9 cellular contexts compared by ENCODE assay signal in genomic region chr1:42768172-42768571, GRCh38. TPM values are rescaled to one million over a fixed set of nuclear protein-coding genes. Genes with fewer than 3 reads are reported as not detected.
A peak's percentile ranks its signal among the peaks of the same experiment; 100 is the strongest.
DNase-seq lines count a peak whose midpoint lies in the region; ATAC-seq and TF ChIP-seq lines count a peak whose summit lies in the region.
"Had no signal": no experiment of that assay in that cellular context is flagged by ENCODE, and none has a peak within 500 bp of the region (broad histone marks: within the 10 kb centered on the region; RNA-seq: fewer than 3 reads in every experiment).

No MANE protein-coding gene starts in this region.

- H3K4me1 ChIP-seq in Panc1 (ENCODE audit: control insufficient read depth, insufficient read depth, low read length) (peaks cover 17% of the 10 kb centered on the region), fibroblast of lung (ENCODE audit: control insufficient read depth, extremely low read depth, insufficient read depth, low read length) (peaks cover 2% of the 10 kb centered on the region), psoas muscle (peaks cover 42% of the 10 kb centered on the region)

- H3K4me2 ChIP-seq in fibroblast of lung (ENCODE audit: extremely low read depth, insufficient read depth, low read length) = peak overlapping the region; percentile 99

- ATAC-seq in Panc1 = no peak
- no peak for ATAC-seq in psoas muscle
- ATAC-seq in HG03097 (IDR thresholded peaks at IDR 0.05; ENCODE audit: low FRiP score, unreplicated experiment) = no peak

- peak overlapping the region; percentile 92 for H3K9ac ChIP-seq in fibroblast of lung (ENCODE audit: insufficient read depth, low read length)

- no peaks in the 10 kb centered on the region for H3K27me3 ChIP-seq in Panc1 (ENCODE audit: control insufficient read depth, insufficient read depth, low read length)
- H3K27me3 ChIP-seq in fibroblast of lung (ENCODE audit: control insufficient read depth, insufficient read depth, low read length) = no peaks in the 10 kb centered on the region
- no peaks in the 10 kb centered on the region for H3K27me3 ChIP-seq in psoas muscle (ENCODE audit: insufficient read depth in 3 of 3, low read length in 2 of 3)

- intact Hi-C loops in Panc1 (cut with micrococcal nuclease; ENCODE audit: unreplicated experiment) = no loop called here
- intact Hi-C loops in psoas muscle (cut with DNase I) = loop anchor here in 1 of 2 donors (5.0 to 10.0 kb wide), 3 partner anchors 49 to 313 kb away; partner anchors contain the start of genes ERMAP, PPCS, SVBP and ZMYND12
- intact Hi-C loops in posterior vena cava (cut with DNase I) = loop anchor here in 1 of 2 donors (5.0 kb wide), 1 partner anchor 79 kb away; the partner anchor contains the start of gene ZNF691

- TF ChIP-seq CTCF in GM12864 (IDR thresholded peaks at IDR 0.05; ENCODE audit: low read depth, low read length, missing control alignments) (no peak), Panc1 (IDR thresholded peaks at IDR 0.05) (no peak), fibroblast of lung (conservative IDR thresholded peaks at IDR 0.05 in 1 of 2, IDR thresholded peaks at IDR 0.05 in 1 of 2; ENCODE audit: low read depth in 1 of 2, low read length in 2 of 2) (no peak), psoas muscle (IDR thresholded peaks at IDR 0.05) (no peak), GM10248 (IDR thresholded peaks at IDR 0.05; ENCODE audit: control extremely low read depth, extremely low read depth, low read depth, missing control alignments) (no peak)

- H4K20me1 ChIP-seq in fibroblast of lung (ENCODE audit: control insufficient read depth, extremely low read depth, insufficient read depth, low read length) = peaks cover 4% of the 10 kb centered on the region

- BruUV-seq in Panc1 (replicated peaks; lab: Mats Ljungman, UMichigan) = TSS peak; percentile 80

- peak overlapping the region; percentile 99 for H3K4me3 ChIP-seq in GM12864 (ENCODE audit: low read depth, low read length)
- H3K4me3 ChIP-seq in Panc1 (ENCODE audit: low read depth in 2 of 2, low read length in 2 of 2) = peak overlapping the region; percentile 90
- peak overlapping the region; percentile 63 to 98 (median 97) for H3K4me3 ChIP-seq in fibroblast of lung (replicated peaks in 1 of 4; ENCODE audit: control extremely low read depth in 1 of 4, insufficient read depth in 1 of 4, low read depth in 3 of 4, low read length in 4 of 4)
- peak overlapping the region; percentile 85 for H3K4me3 ChIP-seq in psoas muscle

- peaks cover 49% of the 10 kb centered on the region for H3K79me2 ChIP-seq in fibroblast of lung (ENCODE audit: control insufficient read depth, insufficient read depth, low read length)

- 72 to 86% (median 84%) methylated on average over 2 of the region's 2 CpGs for WGBS in psoas muscle, 3 donors

- DNase-seq in GM12864 (ENCODE audit: low read depth) (no peak), Panc1 (ENCODE audit: low read depth, low spot score) (no peak), fibroblast of lung (ENCODE audit: low read depth in 2 of 2) (no peak), psoas muscle (no peak), posterior vena cava (ENCODE audit: low spot score) (no peak), RKO (ENCODE audit: low spot score) (no peak), GM10248 (ENCODE audit: extremely low spot score) (no peak)
- DNase-seq: activated CD4-positive, alpha-beta T cell treated with anti-CD3 and anti-CD28 coated beads, Interleukin-2, amount 50 U/mL, for 1 hour had no signal

- peak overlapping the region; percentile 89 for H2AFZ ChIP-seq in fibroblast of lung (ENCODE audit: low read length)

- H3K9me3 ChIP-seq in Panc1 (ENCODE audit: control insufficient read depth, insufficient read depth, low read depth, low read length) (no peaks in the 10 kb centered on the region), fibroblast of lung (ENCODE audit: control insufficient read depth, insufficient read depth, low read depth, low read length) (no peaks in the 10 kb centered on the region), psoas muscle (no peaks in the 10 kb centered on the region)

- H3K36me3 ChIP-seq in Panc1 (ENCODE audit: control insufficient read depth, insufficient read depth, low read length) (no peaks in the 10 kb centered on the region; the same call in 1 of the 2 replicates), fibroblast of lung (ENCODE audit: control insufficient read depth, insufficient read depth, low read length) (no peaks in the 10 kb centered on the region), psoas muscle (ENCODE audit: insufficient read depth in 1 of 2, low read depth in 1 of 2) (no peaks in the 10 kb centered on the region)

- peak overlapping the region; percentile 88; the same call in 1 of the 2 replicates for H3K27ac ChIP-seq in Panc1 (ENCODE audit: low read length)
- H3K27ac ChIP-seq in fibroblast of lung (ENCODE audit: insufficient read depth, low read length) = peak overlapping the region; percentile 84
- H3K27ac ChIP-seq in psoas muscle = peak overlapping the region; percentile 91

- in situ Hi-C loops in Panc1 (cut with HindIII; ENCODE audit: low pct_unique_long_range_greater_than_20kb, low sequenced_read_pairs) = no loop called here

- POLR2A ChIA-PET in Panc1 (lab: Charles Lee) = interaction anchor here (0.6 kb wide), 1 partner anchor 393 kb away, joined by 3 read pairs; no protein-coding TSS in a partner anchor
- POLR2A ChIA-PET in GM10248 (lab: Yijun Ruan, JAX) = no interaction called here

- CTCF ChIA-PET in Panc1 (lab: Charles Lee) (no interaction called here), GM10248 (lab: Yijun Ruan, JAX) (interaction anchor here (0.9 to 6.3 kb wide), 5 partner anchors 10 to 313 kb away, joined by 3 to 59 read pairs (median 8); no protein-coding TSS in a partner anchor)

RNA-seq across cellular contexts. Expression of gene C1orf50, which starts 1.1 kb away (rescaled TPM):
- total RNA-seq in Panc1 (2021; ENCODE audit: unreplicated experiment) (5.8 TPM), fibroblast of lung (4.4 and 5.9 TPM in 2 replicates), psoas muscle (10 to 100 TPM in 1 of 4 donors, 1 to 10 TPM in 3; 7.5 to 10.2 (median 8.7) TPM), posterior vena cava (1 to 10 TPM; 6.0 to 6.5 TPM)
- 2.3 TPM for polyA plus RNA-seq in Panc1 (2012; ENCODE audit: insufficient read length)
- polyA plus RNA-seq in fibroblast of lung (7.8 and 9.5 TPM in 2 replicates), psoas muscle (1 to 10 TPM; 2.5 to 6.2 (median 4.2) TPM)
- polyA plus RNA-seq in fibroblast of lung (2012) = 2.9 and 3.0 TPM in 2 replicates
- 1.4 and 1.9 TPM in 2 replicates for polyA minus RNA-seq in fibroblast of lung (ENCODE audit: low replicate concordance)

RNA-seq across cellular contexts. Expression of gene P3H1, which starts 1.3 kb away (rescaled TPM):
- total RNA-seq in Panc1 (2021; ENCODE audit: unreplicated experiment) (84.8 TPM), fibroblast of lung (56.8 and 68.5 TPM in 2 replicates), psoas muscle (1 to 10 TPM; 5.1 to 8.5 (median 6.2) TPM), posterior vena cava (10 to 100 TPM; 28.4 to 45.0 TPM)
- 78.1 TPM for polyA plus RNA-seq in Panc1 (2012; ENCODE audit: insufficient read length)
- polyA plus RNA-seq in fibroblast of lung (87.6 and 108 TPM in 2 replicates), psoas muscle (1 to 10 TPM; 2.9 to 7.0 (median 5.1) TPM)
- 73.6 and 85.4 TPM in 2 replicates for polyA plus RNA-seq in fibroblast of lung (2012)
- polyA minus RNA-seq in fibroblast of lung (ENCODE audit: low replicate concordance) = 176 and 246 TPM in 2 replicates

RNA-seq across cellular contexts. Expression of gene TMEM269, which starts 16.6 kb away (rescaled TPM):
- total RNA-seq in Panc1 (2021; ENCODE audit: unreplicated experiment) (0.13 TPM), fibroblast of lung (0.17 TPM in 1 of 2 replicates, not detected in the other), psoas muscle (under 1 TPM; 0.15 to 0.89 (median 0.30) TPM), posterior vena cava (not detected)
- not detected for polyA plus RNA-seq in Panc1 (2012; ENCODE audit: insufficient read length)
- polyA plus RNA-seq in fibroblast of lung (0.06 and 0.10 TPM in 2 replicates), psoas muscle (under 1 TPM; 0.05 to 0.07 (median 0.06) TPM)
- 0.03 TPM in 1 of 2 replicates, not detected in the other for polyA plus RNA-seq in fibroblast of lung (2012)
- not detected in 2 replicates for polyA minus RNA-seq in fibroblast of lung (ENCODE audit: low replicate concordance)

RNA-seq across cellular contexts. Expression of gene CLDN19, which starts 28.1 kb away (rescaled TPM):
- total RNA-seq in Panc1 (2021; ENCODE audit: unreplicated experiment) (0.05 TPM), fibroblast of lung (not detected in 2 replicates), psoas muscle (not detected), posterior vena cava (not detected)
- not detected for polyA plus RNA-seq in Panc1 (2012; ENCODE audit: insufficient read length)
- polyA plus RNA-seq in fibroblast of lung (not detected in 2 replicates), psoas muscle (under 1 TPM; 0.03 to 0.34 (median 0.14) TPM)
- not detected in 2 replicates for polyA plus RNA-seq in fibroblast of lung (2012)
- polyA minus RNA-seq in fibroblast of lung (ENCODE audit: low replicate concordance) = not detected in 2 replicates

RNA-seq across cellular contexts. Expression of gene ERMAP, which starts 48.8 kb away (rescaled TPM):
- total RNA-seq in Panc1 (2021; ENCODE audit: unreplicated experiment) (15.3 TPM), fibroblast of lung (17.2 and 37.2 TPM in 2 replicates), psoas muscle (1 to 10 TPM; 1.8 to 3.7 (median 2.6) TPM), posterior vena cava (1 to 10 TPM; 6.9 to 7.3 TPM)
- 5.9 TPM for polyA plus RNA-seq in Panc1 (2012; ENCODE audit: insufficient read length)
- polyA plus RNA-seq in fibroblast of lung (16.3 and 19.4 TPM in 2 replicates), psoas muscle (1 to 10 TPM; 1.4 to 2.0 (median 1.9) TPM)
- 8.3 and 9.4 TPM in 2 replicates for polyA plus RNA-seq in fibroblast of lung (2012)
- 11.4 and 13.2 TPM in 2 replicates for polyA minus RNA-seq in fibroblast of lung (ENCODE audit: low replicate concordance)
